ENCODE assay signal across 6 cellular contexts in genomic region chr2:126982935-126983334, GRCh38.
"Had no signal": no experiment of that assay in that cellular context is flagged by ENCODE, and none has a peak within 500 bp of the region (broad histone marks: within the 10 kb centered on the region; RNA-seq: fewer than 3 reads in every experiment).

No MANE protein-coding gene starts in this region.

- H3K9me3 ChIP-seq: HAP-1 had no signal

- H3K4me3 ChIP-seq: HAP-1 had no signal

- H3K4me1 ChIP-seq: HAP-1 had no signal

- ATAC-seq: HCT116 had no signal

- DNase-seq: GOT3, H7, HFFc6, KBM-7 had no signal

- H3K36me3 ChIP-seq: HAP-1 had no signal
